In genomic region chr2:170020777-170021176, GRCh38 we compare ENCODE assay signal across 24 cellular contexts.
DNase-seq lines count a peak whose midpoint lies in the region; ATAC-seq, FAIRE-seq and TF ChIP-seq lines count a peak whose summit lies in the region.
"Had no signal": no experiment of that assay in that cellular context is flagged by ENCODE, and none has a peak within 500 bp of the region (broad histone marks: within the 10 kb centered on the region; RNA-seq: fewer than 3 reads in every experiment).

No MANE protein-coding gene starts in this region.

- in situ Hi-C loops in ACHN (cut with HindIII; ENCODE audit: low pct_ligation_motif_present, low pct_unique_long_range_greater_than_20kb, low sequenced_read_pairs): no loop called here

- H3K9ac ChIP-seq in Karpas-422 (ENCODE audit: low read length) (no peak overlapping the region), kidney (ENCODE audit: low read length in 2 of 2) (no peak overlapping the region)
- H3K9ac ChIP-seq: BLaER1 had no signal

- H3K79me2 ChIP-seq in Karpas-422 (ENCODE audit: low read length): no peaks in the 10 kb centered on the region

- H3K9me3 ChIP-seq in Karpas-422 (ENCODE audit: low read length): no peaks in the 10 kb centered on the region
- no peaks in the 10 kb centered on the region for H3K9me3 ChIP-seq in kidney (ENCODE audit: control insufficient read depth in 1 of 2, low read length in 2 of 2)
- H3K9me3 ChIP-seq: A549, BE2C, BLaER1 had no signal

- H2AFZ ChIP-seq in Karpas-422 (ENCODE audit: low read length): no peak overlapping the region

- intact Hi-C loops in kidney (cut with DNase I): no loop called here

- DNase-seq in Karpas-422 (no peak), kidney (no peak), omental fat pad (ENCODE audit: low spot score) (no peak), ACHN (no peak)
- DNase-seq: 8988T; BE2C; C1 segment of cervical spinal cord; CD4-positive, alpha-beta memory T cell; CD4-positive, CD25-positive, alpha-beta regulatory T cell; CD8-positive, alpha-beta memory T cell; COR-L47; DMS 273 treated with DMSO at 0.1 percent for 48 hours; DMS153; DMS53; DMS79; DND-41; EL; GDM1 had no signal

- H3K27ac ChIP-seq in Karpas-422 (ENCODE audit: low read length) (peak overlapping the region; percentile 23), kidney (ENCODE audit: low read depth in 2 of 2, low read length in 2 of 2) (no peak overlapping the region)
- H3K27ac ChIP-seq: A549, BLaER1 had no signal

- ATAC-seq in omental fat pad (ENCODE audit: low FRiP score): no peak
- no peak for ATAC-seq in HG03097 (IDR thresholded peaks at IDR 0.05; ENCODE audit: low FRiP score, unreplicated experiment)
- ATAC-seq: A549, GM12878 had no signal

- H3K4me1 ChIP-seq in Karpas-422 (ENCODE audit: low read length): peaks cover 20% of the 10 kb centered on the region
- no peaks in the 10 kb centered on the region for H3K4me1 ChIP-seq in kidney (ENCODE audit: control insufficient read depth in 1 of 2, insufficient read depth in 1 of 2, low read depth in 1 of 2, low read length in 2 of 2)
- H3K4me1 ChIP-seq: A549, BLaER1 had no signal

- no peaks in the 10 kb centered on the region for H4K20me1 ChIP-seq in Karpas-422 (ENCODE audit: insufficient read depth, low read depth, low read length)
- H4K20me1 ChIP-seq: BLaER1 had no signal

- H3K4me3 ChIP-seq in Karpas-422 (ENCODE audit: low read length) (no peak overlapping the region), kidney (ENCODE audit: low read length in 2 of 2) (no peak overlapping the region)
- H3K4me3 ChIP-seq: A549, BLaER1, GM12878 had no signal

- TF ChIP-seq CTCF in kidney (IDR thresholded peaks at IDR 0.05; ENCODE audit: borderline replicate concordance, extremely low read depth, insufficient read depth) (no peak), omental fat pad (IDR thresholded peaks at IDR 0.05) (no peak)

- H3K27me3 ChIP-seq in Karpas-422 (ENCODE audit: low read length): no peaks in the 10 kb centered on the region
- H3K27me3 ChIP-seq: BE2C, BLaER1 had no signal

- no peaks in the 10 kb centered on the region for H3K36me3 ChIP-seq in Karpas-422 (ENCODE audit: insufficient read depth, low read length)
- H3K36me3 ChIP-seq in kidney (ENCODE audit: control insufficient read depth in 1 of 2, insufficient read depth in 2 of 2, low read length in 2 of 2): peaks cover 0 to 2% of the 10 kb centered on the region in 2 donors
- H3K36me3 ChIP-seq: BE2C had no signal

- FAIRE-seq in kidney (lab: Jason Lieb, UNC): peak; percentile 6
- FAIRE-seq: A549, GM12878, GM12892, GM18507 had no signal

- H3K4me2 ChIP-seq in Karpas-422 (ENCODE audit: low read depth, low read length, poor library complexity, severe bottlenecking): no peak overlapping the region
- H3K4me2 ChIP-seq: A549, BLaER1 had no signal

- no peaks in the 10 kb centered on the region for H3K9me2 ChIP-seq in Karpas-422 (replicated peaks; ENCODE audit: insufficient read depth, low read length)
